Comparison of ENCODE assay signal across 28 cellular contexts in the genomic region with DNA sequence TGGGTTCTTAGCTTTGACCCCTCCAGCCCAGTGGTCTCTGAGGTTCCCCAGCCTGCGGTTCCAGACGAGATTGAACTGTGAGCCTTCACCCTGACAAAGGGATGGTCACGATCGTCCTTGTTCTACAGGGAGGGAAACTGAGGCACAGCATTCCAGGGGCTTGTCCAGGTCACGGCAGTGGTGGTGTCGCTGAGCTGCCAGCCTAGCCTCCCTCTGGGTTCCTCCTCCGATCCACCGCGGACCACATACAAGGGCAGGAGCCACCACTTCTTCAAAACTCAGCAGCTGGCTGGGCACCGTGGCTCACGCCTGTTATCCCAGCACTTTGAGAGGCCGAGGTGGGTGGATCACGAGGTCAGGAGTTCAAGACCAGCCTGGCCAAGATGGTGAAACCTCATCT. TPM values are rescaled to one million over a fixed set of nuclear protein-coding genes. Genes with fewer than 3 reads are reported as not detected.
A peak's percentile ranks its signal among the peaks of the same experiment; 100 is the strongest.
DNase-seq lines count a peak whose midpoint lies in the region; ATAC-seq and TF ChIP-seq lines count a peak whose summit lies in the region.
"Had no signal": no experiment of that assay in that cellular context is flagged by ENCODE, and none has a peak within 500 bp of the region (broad histone marks: within the 10 kb centered on the region; RNA-seq: fewer than 3 reads in every experiment).

No MANE protein-coding gene starts in this region.

- no peaks in the 10 kb centered on the region for H3K36me3 ChIP-seq in left lung
- no peaks in the 10 kb centered on the region for H3K36me3 ChIP-seq in stomach
- H3K36me3 ChIP-seq in SJCRH30: no peaks in the 10 kb centered on the region
- H3K36me3 ChIP-seq: colonic mucosa, neural progenitor cell, prostate gland had no signal

- no peaks in the 10 kb centered on the region for H3K23me2 ChIP-seq in H9 (ENCODE audit: insufficient read length, low read depth, low read length, poor library complexity, severe bottlenecking)

- H3K27ac ChIP-seq in H9 (ENCODE audit: insufficient read length, low read depth, low read length): no peak overlapping the region
- no peak overlapping the region for H3K27ac ChIP-seq in left lung
- H3K27ac ChIP-seq in stomach: no peak overlapping the region
- H3K27ac ChIP-seq in SJCRH30: no peak overlapping the region
- H3K27ac ChIP-seq: colonic mucosa, epithelial cell of prostate, neural progenitor cell, prostate gland had no signal

- no peak overlapping the region for H4K8ac ChIP-seq in H9 (replicated peaks; ENCODE audit: insufficient read length, low read depth, low read length)

- no peak overlapping the region for H3K23ac ChIP-seq in H9 (ENCODE audit: insufficient read length, low read depth, low read length)

- H2BK5ac ChIP-seq in H9 (ENCODE audit: insufficient read length, low read length): no peak overlapping the region

- H3K27me3 Mint-ChIP-seq in activated CD4-positive, alpha-beta memory T cell treated with anti-CD3 and anti-CD28 coated beads for 36 hours: peaks cover 3% of the 10 kb centered on the region
- H3K27me3 Mint-ChIP-seq in activated CD4-positive, alpha-beta memory T cell treated with anti-CD3 and anti-CD28 coated beads, Interleukin-2, amount 10 ng/mL, durations not matched to agents 7 days and 5 days: no peaks in the 10 kb centered on the region
- peaks cover 47% of the 10 kb centered on the region for H3K27me3 Mint-ChIP-seq in H9 (ENCODE audit: low read depth)

- H3K14ac ChIP-seq in H9 (ENCODE audit: insufficient read depth, low read length): no peak overlapping the region

- intact Hi-C loops in activated CD4-positive, alpha-beta memory T cell treated with anti-CD3 and anti-CD28 coated beads for 36 hours (cut with micrococcal nuclease): no loop called here
- intact Hi-C loops in left lung (cut with DNase I): no loop called here
- intact Hi-C loops in stomach (cut with DNase I; ENCODE audit: low total_unique reads): no loop called here

- POLR2A ChIA-PET in activated CD4-positive, alpha-beta memory T cell treated with anti-CD3 and anti-CD28 coated beads for 36 hours (lab: Charles Lee): no interaction called here
- POLR2A ChIA-PET in activated CD4-positive, alpha-beta memory T cell treated with anti-CD3 and anti-CD28 coated beads, Interleukin-2, amount 10 ng/mL, durations not matched to agents 7 days and 5 days (lab: Charles Lee): no interaction called here

- H4K20me1 ChIP-seq in H9 (ENCODE audit: control insufficient read depth, insufficient read depth, insufficient read length): peaks cover 3% of the 10 kb centered on the region

- H2BK12ac ChIP-seq in H9 (ENCODE audit: insufficient read length, low read depth, low read length): no peak overlapping the region

- no peak overlapping the region for H3T11ph ChIP-seq in H9 (ENCODE audit: low read length)

- no peak overlapping the region for H3K4me2 ChIP-seq in H9 (ENCODE audit: insufficient read depth, insufficient read length, low read length)
- H3K4me2 ChIP-seq: neural progenitor cell had no signal

- no peak overlapping the region for H3K4me3 Mint-ChIP-seq in activated CD4-positive, alpha-beta memory T cell treated with anti-CD3 and anti-CD28 coated beads for 36 hours
- H3K4me3 Mint-ChIP-seq in activated CD4-positive, alpha-beta memory T cell treated with anti-CD3 and anti-CD28 coated beads, Interleukin-2, amount 10 ng/mL, durations not matched to agents 7 days and 5 days: no peak overlapping the region
- no peak overlapping the region for H3K4me3 Mint-ChIP-seq in H9
- H3K4me3 Mint-ChIP-seq: activated CD4-positive, alpha-beta T cell treated with anti-CD3 and anti-CD28 coated beads, Interleukin-2, amount 10 ng/mL, durations not matched to agents 7 days and 5 days; CD4-positive, CD25-positive, alpha-beta regulatory T cell; neural progenitor cell had no signal

- DNase-seq in activated CD4-positive, alpha-beta memory T cell treated with anti-CD3 and anti-CD28 coated beads for 36 hours: peak; percentile 0
- DNase-seq in activated CD4-positive, alpha-beta memory T cell treated with anti-CD3 and anti-CD28 coated beads, Interleukin-2, amount 10 ng/mL, durations not matched to agents 7 days and 5 days: no peak
- peak; percentile 14 for DNase-seq in H9
- peak; percentile 2 to 50 for DNase-seq in left lung
- DNase-seq in stomach: peak; percentile 15
- no peak for DNase-seq in SJCRH30
- DNase-seq: activated CD4-positive, alpha-beta T cell treated with anti-CD3 and anti-CD28 coated beads, Interleukin-2, amount 10 ng/mL, durations not matched to agents 7 days and 5 days; anterior cingulate cortex; Calu3; CD4-positive, CD25-positive, alpha-beta regulatory T cell; colonic mucosa; DMS79 treated with DMSO at 0.1 percent for 48 hours; effector memory CD4-positive, alpha-beta T cell; GDM1; hypothalamus; NCI-H1048; NCI-H2107; NCI-H446 treated with DMSO at 0.1 percent for 48 hours; stimulated activated CD4-positive, alpha-beta T cell treated with anti-CD3 and anti-CD28 coated beads, Interleukin-4, amount 100 ng/mL, for 24 hours; substantia nigra; T1000 had no signal

- no peak overlapping the region for H4K91ac ChIP-seq in H9 (ENCODE audit: insufficient read length, low read depth, low read length)

- no peaks in the 10 kb centered on the region for H3K9me3 ChIP-seq in H9 (ENCODE audit: control insufficient read depth, low read depth, low read length)
- H3K9me3 ChIP-seq in left lung: peaks cover 0 to 27% of the 10 kb centered on the region in 2 donors
- peaks cover 0 to 39% (median 31%) of the 10 kb centered on the region in 4 donors for H3K9me3 ChIP-seq in stomach
- no peaks in the 10 kb centered on the region for H3K9me3 ChIP-seq in SJCRH30 (replicated peaks)
- H3K9me3 ChIP-seq: colonic mucosa, prostate gland had no signal

- no peak overlapping the region for H3K9ac ChIP-seq in H9 (ENCODE audit: extremely low read depth, insufficient read length, low read length)
- H3K9ac ChIP-seq: neural progenitor cell had no signal

- H3K4ac ChIP-seq in H9 (ENCODE audit: low read depth, low read length): no peak overlapping the region

- H3K36me3 Mint-ChIP-seq in activated CD4-positive, alpha-beta memory T cell treated with anti-CD3 and anti-CD28 coated beads for 36 hours: peaks cover 2% of the 10 kb centered on the region
- peaks cover 3% of the 10 kb centered on the region for H3K36me3 Mint-ChIP-seq in activated CD4-positive, alpha-beta memory T cell treated with anti-CD3 and anti-CD28 coated beads, Interleukin-2, amount 10 ng/mL, durations not matched to agents 7 days and 5 days (ENCODE audit: low read depth)
- peaks cover 9 to 34% (median 16%) of the 10 kb centered on the region in 3 experiments for H3K36me3 Mint-ChIP-seq in H9 (ENCODE audit: insufficient read depth in 1 of 3, low read depth in 3 of 3)
- H3K36me3 Mint-ChIP-seq: CD4-positive, CD25-positive, alpha-beta regulatory T cell had no signal

- H2BK20ac ChIP-seq in H9 (ENCODE audit: low read depth, low read length, poor library complexity, severe bottlenecking): no peak overlapping the region

- H3K4me3 ChIP-seq in left lung (no peak overlapping the region), stomach (no peak overlapping the region), SJCRH30 (no peak overlapping the region)
- H3K4me3 ChIP-seq: colonic mucosa, neural progenitor cell, prostate gland had no signal

- no peak overlapping the region for H2BK120ac ChIP-seq in H9 (ENCODE audit: low read depth, low read length, poor library complexity, severe bottlenecking)

- H3K4me1 ChIP-seq in H9 (ENCODE audit: insufficient read depth, low read length) (no peaks in the 10 kb centered on the region), left lung (no peaks in the 10 kb centered on the region), stomach (no peaks in the 10 kb centered on the region), SJCRH30 (no peaks in the 10 kb centered on the region)
- H3K4me1 ChIP-seq: colonic mucosa, prostate gland had no signal

- TF ChIP-seq CTCF in H9 (conservative IDR thresholded peaks at IDR 0.05) (no peak), left lung (IDR thresholded peaks at IDR 0.05) (no peak), stomach (IDR thresholded peaks at IDR 0.05) (no peak)

- no peak overlapping the region for H3K56ac ChIP-seq in H9 (ENCODE audit: insufficient read length, low read depth, low read length)

- no peak overlapping the region for H2AFZ ChIP-seq in H9 (ENCODE audit: low read length)
- H2AFZ ChIP-seq: neural progenitor cell had no signal

- H3K4me1 Mint-ChIP-seq in activated CD4-positive, alpha-beta memory T cell treated with anti-CD3 and anti-CD28 coated beads for 36 hours (ENCODE audit: low read depth): no peaks in the 10 kb centered on the region
- no peaks in the 10 kb centered on the region for H3K4me1 Mint-ChIP-seq in activated CD4-positive, alpha-beta memory T cell treated with anti-CD3 and anti-CD28 coated beads, Interleukin-2, amount 10 ng/mL, durations not matched to agents 7 days and 5 days
- peaks cover 26 to 36% of the 10 kb centered on the region in 2 experiments for H3K4me1 Mint-ChIP-seq in H9
- H3K4me1 Mint-ChIP-seq: activated CD4-positive, alpha-beta T cell treated with anti-CD3 and anti-CD28 coated beads, Interleukin-2, amount 10 ng/mL, durations not matched to agents 7 days and 5 days; CD4-positive, CD25-positive, alpha-beta regulatory T cell had no signal

- H3K18ac ChIP-seq in H9 (ENCODE audit: insufficient read length, low read depth, low read length): no peak overlapping the region

- H4K5ac ChIP-seq in H9 (ENCODE audit: insufficient read length, low read depth, low read length): no peak overlapping the region

- no peak overlapping the region for H2AK5ac ChIP-seq in H9 (ENCODE audit: insufficient read length, low read length)

- CTCF ChIA-PET in activated CD4-positive, alpha-beta memory T cell treated with anti-CD3 and anti-CD28 coated beads for 36 hours (lab: Charles Lee): no interaction called here
- CTCF ChIA-PET in activated CD4-positive, alpha-beta memory T cell treated with anti-CD3 and anti-CD28 coated beads, Interleukin-2, amount 10 ng/mL, durations not matched to agents 7 days and 5 days (lab: Charles Lee): no interaction called here

- no peak overlapping the region for H3K27ac Mint-ChIP-seq in activated CD4-positive, alpha-beta memory T cell treated with anti-CD3 and anti-CD28 coated beads for 36 hours
- H3K27ac Mint-ChIP-seq in activated CD4-positive, alpha-beta memory T cell treated with anti-CD3 and anti-CD28 coated beads, Interleukin-2, amount 10 ng/mL, durations not matched to agents 7 days and 5 days: no peak overlapping the region
- H3K27ac Mint-ChIP-seq in H9: no peak overlapping the region
- H3K27ac Mint-ChIP-seq: activated CD4-positive, alpha-beta T cell treated with anti-CD3 and anti-CD28 coated beads, Interleukin-2, amount 10 ng/mL, durations not matched to agents 7 days and 5 days; activated naive CD4-positive, alpha-beta T cell treated with anti-CD3 and anti-CD28 coated beads, Interleukin-2, amount 50 U/mL, for 72 hours; CD4-positive, CD25-positive, alpha-beta regulatory T cell had no signal

- no peaks in the 10 kb centered on the region for H3K79me2 ChIP-seq in H9 (ENCODE audit: insufficient read depth, low read length)

- H3K9me3 Mint-ChIP-seq in activated CD4-positive, alpha-beta memory T cell treated with anti-CD3 and anti-CD28 coated beads for 36 hours: peaks cover 23% of the 10 kb centered on the region
- H3K9me3 Mint-ChIP-seq in activated CD4-positive, alpha-beta memory T cell treated with anti-CD3 and anti-CD28 coated beads, Interleukin-2, amount 10 ng/mL, durations not matched to agents 7 days and 5 days: peaks cover 18% of the 10 kb centered on the region
- peaks cover 31 to 34% of the 10 kb centered on the region in 2 experiments for H3K9me3 Mint-ChIP-seq in H9

- H3K79me1 ChIP-seq in H9 (ENCODE audit: insufficient read depth, low read depth, low read length, poor library complexity, severe bottlenecking): no peaks in the 10 kb centered on the region

- H3K27me3 ChIP-seq in H9 (ENCODE audit: insufficient read depth, low read length) (no peaks in the 10 kb centered on the region), left lung (peaks cover 0 to 33% of the 10 kb centered on the region in 2 donors), stomach (peaks cover 0 to 10% (median 0%) of the 10 kb centered on the region in 3 donors), SJCRH30 (no peaks in the 10 kb centered on the region)
- H3K27me3 ChIP-seq: colonic mucosa had no signal

- H2BK15ac ChIP-seq in H9 (ENCODE audit: low read depth, low read length): no peak overlapping the region

- no CpG with 5 or more reads among the region's 13 CpGs for WGBS in H9 (ENCODE audit: extremely low coverage, insufficient read length, low lambda C conversion rate)
- 84 to 89% (median 87%) methylated on average over 13 of the region's 13 CpGs for WGBS in stomach, 5 donors

- TF ChIP-seq EP300 in stomach (IDR thresholded peaks at IDR 0.05): no peak

- no peak for ATAC-seq in left lung
- ATAC-seq in GM21367 (IDR thresholded peaks at IDR 0.05; ENCODE audit: unreplicated experiment): no peak
- ATAC-seq in HG02852 (IDR thresholded peaks at IDR 0.05; ENCODE audit: unreplicated experiment): no peak
- ATAC-seq: activated naive CD4-positive, alpha-beta T cell treated with anti-CD3 and anti-CD28 coated beads, Interleukin-2, amount 50 U/mL, for 72 hours had no signal

- TF ChIP-seq POLR2A in stomach (IDR thresholded peaks at IDR 0.05): no peak

RNA-seq across cellular contexts. Expression of a gene that starts 35.8 kb away (rescaled TPM):
- under 1 TPM; 0.10 to 0.12 TPM for total RNA-seq in activated CD4-positive, alpha-beta memory T cell treated with anti-CD3 and anti-CD28 coated beads for 36 hours
- total RNA-seq in activated CD4-positive, alpha-beta memory T cell treated with anti-CD3 and anti-CD28 coated beads, Interleukin-2, amount 10 ng/mL, durations not matched to agents 7 days and 5 days: under 1 TPM in 1 of 2 experiments, not detected in 1; 0.08 TPM
- total RNA-seq in H9 (2021) (3.7 and 4.0 TPM in 2 replicates), left lung (1 to 10 TPM; 1.5 to 1.6 TPM), stomach (1 to 10 TPM in 1 of 5 donors, under 1 TPM in 3, not detected in 1; 0.43 to 4.3 (median 0.50) TPM)
- polyA plus RNA-seq in stomach: under 1 TPM; 0.19 to 0.76 (median 0.53) TPM
- total RNA-seq in SJCRH30 (2014; rRNA removed; shearing (Covaris generic)): 1.3 and 1.7 TPM in 2 replicates
- total RNA-seq: Calu3; CD4-positive, CD25-positive, alpha-beta regulatory T cell; myocyte had no signal
- polyA plus RNA-seq: CD4-positive, CD25-positive, alpha-beta regulatory T cell had no signal

Comparison
In these comparisons a context has a peak if more than half of its experiments do, and no peak if none do; other contexts are left out.
1. DNase-seq: peak in activated CD4-positive, alpha-beta memory T cell treated with anti-CD3 and anti-CD28 coated beads for 36 hours (single experiment), H9 (single experiment), left lung (2 of 2) and stomach (single experiment); none in activated CD4-positive, alpha-beta memory T cell treated with anti-CD3 and anti-CD28 coated beads, Interleukin-2, amount 10 ng/mL, durations not matched to agents 7 days and 5 days (single experiment) and SJCRH30 (0 of 2).